20 cellular contexts compared by ENCODE assay signal in genomic region chr5:180284161-180284560, GRCh38. TPM values are rescaled to one million over a fixed set of nuclear protein-coding genes. Genes with fewer than 3 reads are reported as not detected.
DNase-seq lines count a peak whose midpoint lies in the region; ATAC-seq and TF ChIP-seq lines count a peak whose summit lies in the region.
"Had no signal": no experiment of that assay in that cellular context is flagged by ENCODE, and none has a peak within 500 bp of the region (broad histone marks: within the 10 kb centered on the region; RNA-seq: fewer than 3 reads in every experiment).

No MANE protein-coding gene starts in this region.

- peak overlapping the region; percentile 25 for H4K91ac ChIP-seq in mesenchymal stem cell (ENCODE audit: low read length)

- peaks cover 9% of the 10 kb centered on the region for H3K4me1 ChIP-seq in cardiac muscle cell (ENCODE audit: low read depth)
- H3K4me1 ChIP-seq in heart left ventricle, result peaks cover 0 to 16% (median 6%) of the 10 kb centered on the region in 12 donors
- no peaks in the 10 kb centered on the region for H3K4me1 ChIP-seq in mesenchymal stem cell (ENCODE audit: control insufficient read depth, insufficient read depth, low read depth, low read length)
- no peaks in the 10 kb centered on the region for H3K4me1 ChIP-seq in CD8-positive, alpha-beta T cell (ENCODE audit: insufficient read depth, low read length)
- H3K4me1 ChIP-seq: adrenal gland had no signal

- H3K4me1 Mint-ChIP-seq in CD8-positive, alpha-beta T cell (ENCODE audit: low read depth), result peaks cover 22% of the 10 kb centered on the region

- no peak for DNase-seq in cardiac muscle cell (ENCODE audit: low read depth in 1 of 2, low spot score in 1 of 2)
- DNase-seq in heart left ventricle, result no peak
- peak in 50 of 61 donors; percentile 10 to 72 (median 44) for DNase-seq in caudate nucleus (lab: John Stamatoyannopoulos, UW)
- no peak for DNase-seq in mesenchymal stem cell
- DNase-seq in CD8-positive, alpha-beta T cell, result no peak
- no peak for DNase-seq in UCSD-AML1 (lab: John Stamatoyannopoulos, UW; ENCODE audit: unreplicated experiment)
- DNase-seq: activated gamma-delta T cell; adrenal gland; GDM1; mammary epithelial cell; naive thymus-derived CD4-positive, alpha-beta T cell; NCI-H2081; NCI-H446 treated with DMSO at 0.1 percent for 48 hours; stimulated activated CD4-positive, alpha-beta T cell treated with anti-CD3 and anti-CD28 coated beads, Interleukin-2, amount 100 ng/mL, for 24 hours; stimulated activated naive CD8-positive, alpha-beta T cell treated with anti-CD3 and anti-CD28 coated beads, Interleukin-15, Interleukin-2, amounts not matched to agents 100 U/mL and 50 U/mL, for 24 hours had no signal

- no peak overlapping the region for H3K4me3 ChIP-seq in cardiac muscle cell
- no peak overlapping the region for H3K4me3 ChIP-seq in heart left ventricle
- no peak overlapping the region for H3K4me3 ChIP-seq in mesenchymal stem cell (ENCODE audit: insufficient read depth in 1 of 2, low read depth in 1 of 2, low read length in 2 of 2)
- H3K4me3 ChIP-seq in CD8-positive, alpha-beta T cell (ENCODE audit: low read depth, low read length), result no peak overlapping the region
- H3K4me3 ChIP-seq: adrenal gland, BLaER1, HAP-1 had no signal

- H2AK5ac ChIP-seq in mesenchymal stem cell (ENCODE audit: low read length, severe bottlenecking), result no peak overlapping the region

- H3K9me3 Mint-ChIP-seq in CD8-positive, alpha-beta T cell, result no peaks in the 10 kb centered on the region

- intact Hi-C loops in heart left ventricle (cut with DNase I), result no loop called here
- intact Hi-C loops in CD8-positive, alpha-beta T cell (cut with DNase I, micrococcal nuclease), result no loop called here

- no peak overlapping the region for H3K27ac Mint-ChIP-seq in CD8-positive, alpha-beta T cell
- H3K27ac Mint-ChIP-seq: naive thymus-derived CD4-positive, alpha-beta T cell; type B pancreatic cell had no signal

- no peak overlapping the region for H3K23ac ChIP-seq in mesenchymal stem cell (ENCODE audit: low read length in 2 of 2)

- H3K18ac ChIP-seq in mesenchymal stem cell (ENCODE audit: low read depth in 1 of 2, low read length in 2 of 2), result no peak overlapping the region

- H3K27me3 Mint-ChIP-seq in CD8-positive, alpha-beta T cell (ENCODE audit: low read depth), result no peaks in the 10 kb centered on the region
- H3K27me3 Mint-ChIP-seq: naive thymus-derived CD4-positive, alpha-beta T cell; type B pancreatic cell had no signal

- H3K27ac ChIP-seq in cardiac muscle cell (peak overlapping the region; percentile 9), heart left ventricle (no peak overlapping the region), caudate nucleus (ENCODE audit: low read depth, low read length) (no peak overlapping the region), mesenchymal stem cell (ENCODE audit: low read length, poor library complexity, severe bottlenecking) (no peak overlapping the region)
- no peak overlapping the region for H3K27ac ChIP-seq in CD8-positive, alpha-beta T cell (ENCODE audit: low read depth, low read length)
- H3K27ac ChIP-seq: adrenal gland, BLaER1 had no signal

- POLR2A ChIA-PET in CD8-positive, alpha-beta T cell (lab: Charles Lee), result interaction anchor here (0.8 kb wide), 1 partner anchor 12 kb away, joined by 3 read pairs; no protein-coding TSS in a partner anchor

- no peak overlapping the region for H2BK15ac ChIP-seq in mesenchymal stem cell (ENCODE audit: low read depth, poor library complexity, severe bottlenecking)

- no peak overlapping the region for H3K4ac ChIP-seq in mesenchymal stem cell (ENCODE audit: low read depth in 1 of 2, low read length in 2 of 2)

- ATAC-seq in heart left ventricle (no peak), HG03439 (IDR thresholded peaks at IDR 0.05; ENCODE audit: unreplicated experiment) (no peak), GM21447 (IDR thresholded peaks at IDR 0.05; ENCODE audit: unreplicated experiment) (no peak)
- no peak for ATAC-seq in CD8-positive, alpha-beta T cell
- ATAC-seq: naive thymus-derived CD4-positive, alpha-beta T cell; stimulated activated naive CD8-positive, alpha-beta T cell treated with anti-CD3 and anti-CD28 coated beads, Interleukin-15, Interleukin-2, amounts not matched to agents 100 U/mL and 50 U/mL, for 24 hours had no signal

- no peak for TF ChIP-seq CTCF in cardiac muscle cell (IDR thresholded peaks at IDR 0.05; ENCODE audit: low read depth, low read length)
- TF ChIP-seq CTCF in heart left ventricle (IDR thresholded peaks at IDR 0.05), result no peak
- TF ChIP-seq CTCF in CD8-positive, alpha-beta T cell (IDR thresholded peaks at IDR 0.05), result no peak

- no peak overlapping the region for H4K8ac ChIP-seq in mesenchymal stem cell (ENCODE audit: low read length)

- TF ChIP-seq POLR2A in heart left ventricle (IDR thresholded peaks at IDR 0.05), result no peak

- H3K36me3 ChIP-seq in cardiac muscle cell (peaks cover 5% of the 10 kb centered on the region), heart left ventricle (peaks cover 0 to 32% (median 17%) of the 10 kb centered on the region in 9 donors), mesenchymal stem cell (ENCODE audit: control insufficient read depth in 1 of 2, insufficient read depth in 2 of 2, low read depth in 1 of 2, low read length in 2 of 2) (peaks cover 24 to 64% of the 10 kb centered on the region in 2 experiments)
- peaks cover 16% of the 10 kb centered on the region for H3K36me3 ChIP-seq in CD8-positive, alpha-beta T cell (ENCODE audit: insufficient read depth, low read length)

- no peak overlapping the region for H2BK120ac ChIP-seq in mesenchymal stem cell (ENCODE audit: low read depth, low read length)

- H2BK5ac ChIP-seq in mesenchymal stem cell (ENCODE audit: low read depth, low read length, poor library complexity, severe bottlenecking), result no peak overlapping the region

- H3K9ac ChIP-seq in mesenchymal stem cell (ENCODE audit: low read length), result no peak overlapping the region
- H3K9ac ChIP-seq: BLaER1 had no signal

- H3K9me3 ChIP-seq in cardiac muscle cell (ENCODE audit: low read depth) (no peaks in the 10 kb centered on the region), heart left ventricle (no peaks in the 10 kb centered on the region), mesenchymal stem cell (ENCODE audit: control insufficient read depth, low read length) (peaks cover 44% of the 10 kb centered on the region)
- no peaks in the 10 kb centered on the region for H3K9me3 ChIP-seq in CD8-positive, alpha-beta T cell (ENCODE audit: low read length)
- H3K9me3 ChIP-seq: adrenal gland had no signal

- H2BK12ac ChIP-seq in mesenchymal stem cell (ENCODE audit: low read length in 2 of 2), result no peak overlapping the region

- H3K4me2 ChIP-seq in mesenchymal stem cell (ENCODE audit: low read length, poor library complexity, severe bottlenecking), result no peak overlapping the region
- H3K4me2 ChIP-seq: BLaER1 had no signal

- CTCF ChIA-PET in CD8-positive, alpha-beta T cell (lab: Charles Lee), result interaction anchor here (0.7 to 1.3 kb wide), 2 partner anchors 11 to 20 kb away, joined by 3 to 4 read pairs; no protein-coding TSS in a partner anchor

- H3K27me3 ChIP-seq in cardiac muscle cell (no peaks in the 10 kb centered on the region), heart left ventricle (no peaks in the 10 kb centered on the region), mesenchymal stem cell (ENCODE audit: control insufficient read depth in 1 of 2, insufficient read depth in 1 of 2, low read length in 2 of 2) (no peaks in the 10 kb centered on the region)
- H3K27me3 ChIP-seq in CD8-positive, alpha-beta T cell (ENCODE audit: insufficient read depth, low read length), result no peaks in the 10 kb centered on the region
- H3K27me3 ChIP-seq: adrenal gland, BLaER1 had no signal

- no peak overlapping the region for H3K14ac ChIP-seq in mesenchymal stem cell (ENCODE audit: low read length in 2 of 2)

- H2AFZ ChIP-seq in mesenchymal stem cell (ENCODE audit: low read depth, low read length), result no peak overlapping the region

- H3K79me1 ChIP-seq in mesenchymal stem cell (replicated peaks; ENCODE audit: low read length, poor library complexity, severe bottlenecking), result peaks cover 38% of the 10 kb centered on the region

- H3K4me3 Mint-ChIP-seq in CD8-positive, alpha-beta T cell, result no peak overlapping the region
- H3K4me3 Mint-ChIP-seq: naive thymus-derived CD4-positive, alpha-beta T cell; type B pancreatic cell had no signal

- peaks cover 74% of the 10 kb centered on the region for H3K36me3 Mint-ChIP-seq in CD8-positive, alpha-beta T cell

- 73 to 82% (median 78%) methylated on average over 10 of the region's 10 CpGs for WGBS in heart left ventricle, 4 donors
- WGBS in mesenchymal stem cell, result 94% methylated on average over 9 of the region's 10 CpGs

RNA-seq across cellular contexts. Expression of gene MAPK9, which starts 7.7 kb away (rescaled TPM):
- total RNA-seq in cardiac muscle cell (30.6 and 32.4 TPM in 2 replicates), heart left ventricle (10 to 100 TPM; 26.0 to 51.3 (median 41.4) TPM)
- polyA plus RNA-seq in cardiac muscle cell (37.0 and 45.3 TPM in 2 replicates), heart left ventricle (10 to 100 TPM; 15.2 to 22.4 TPM)
- 26.3 TPM for polyA plus RNA-seq in mesenchymal stem cell (2013, experiment 1 of 2)
- polyA plus RNA-seq in mesenchymal stem cell (2013, experiment 2 of 2), result 25.8 TPM
- total RNA-seq in CD8-positive, alpha-beta T cell, result 10 to 100 TPM; 23.3 to 24.9 TPM

Comparison
In these comparisons a context has a peak if more than half of its experiments do, and no peak if none do; other contexts are left out.
1. DNase-seq: peak in caudate nucleus (50 of 61); none in cardiac muscle cell (0 of 2), heart left ventricle (0 of 5), mesenchymal stem cell (single experiment), CD8-positive, alpha-beta T cell (0 of 7) and UCSD-AML1 (single experiment).